ENCODE assay signal across 3 cellular contexts in genomic region chr7:25512051-25512450, GRCh38.
"Had no signal": no experiment of that assay in that cellular context is flagged by ENCODE, and none has a peak within 500 bp of the region (broad histone marks: within the 10 kb centered on the region; RNA-seq: fewer than 3 reads in every experiment).

No MANE protein-coding gene starts in this region.

- ATAC-seq: GM12878 had no signal

- DNase-seq: GDM1, GF-D8 had no signal

- H3K4me3 ChIP-seq: GM12878 had no signal
